In genomic region chr15:64693134-64693533, GRCh38 we compare ENCODE assay signal across 9 cellular contexts.
DNase-seq lines count a peak whose midpoint lies in the region; ATAC-seq and TF ChIP-seq lines count a peak whose summit lies in the region.
"Had no signal": no experiment of that assay in that cellular context is flagged by ENCODE, and none has a peak within 500 bp of the region (broad histone marks: within the 10 kb centered on the region; RNA-seq: fewer than 3 reads in every experiment).

No MANE protein-coding gene starts in this region.

- H3K23ac ChIP-seq in mesendoderm (ENCODE audit: low read length): no peak overlapping the region

- 6% methylated on average over 5 of the region's 5 CpGs for WGBS in prostate gland
- WGBS in mesendoderm (ENCODE audit: extremely low coverage, insufficient coverage, low lambda C conversion rate): no CpG with 5 or more reads among the region's 5 CpGs

- no peak overlapping the region for H3K4me3 ChIP-seq in fibroblast of villous mesenchyme (ENCODE audit: low read depth, low read length)
- no peak overlapping the region for H3K4me3 ChIP-seq in prostate gland
- H3K4me3 ChIP-seq in mesendoderm (ENCODE audit: low read length): no peak overlapping the region

- intact Hi-C loops in prostate gland (cut with DNase I): no loop called here

- no peak overlapping the region for H4K8ac ChIP-seq in mesendoderm (ENCODE audit: low read depth, low read length)

- no peak overlapping the region for H2BK5ac ChIP-seq in mesendoderm (ENCODE audit: low read length)

- H4K5ac ChIP-seq in mesendoderm (ENCODE audit: low read length): no peak overlapping the region

- no peak overlapping the region for H3K56ac ChIP-seq in mesendoderm (ENCODE audit: low read length)

- H3K4ac ChIP-seq in mesendoderm (ENCODE audit: low read depth, low read length): no peak overlapping the region

- no peak overlapping the region for H2AK5ac ChIP-seq in mesendoderm (ENCODE audit: low read length)

- H2BK15ac ChIP-seq in mesendoderm (replicated peaks; ENCODE audit: low read depth): no peak overlapping the region

- TF ChIP-seq CTCF in fibroblast of villous mesenchyme (IDR thresholded peaks at IDR 0.05; ENCODE audit: insufficient read depth, low read depth, low read length): no peak
- no peak for TF ChIP-seq CTCF in prostate gland (IDR thresholded peaks at IDR 0.05)

- ATAC-seq in HG02642 (IDR thresholded peaks at IDR 0.05; ENCODE audit: poor library complexity, unreplicated experiment): no peak

- H3K4me1 ChIP-seq in prostate gland (replicated peaks) (peaks cover 9% of the 10 kb centered on the region), mesendoderm (ENCODE audit: control insufficient read depth, low read depth, low read length) (peaks cover 8% of the 10 kb centered on the region)

- DNase-seq in EH (ENCODE audit: low read depth) (peak; percentile 87), RKO (ENCODE audit: low spot score) (peak; percentile 50), fibroblast of villous mesenchyme (ENCODE audit: low read depth) (peak; percentile 83), prostate gland (ENCODE audit: low spot score) (peak; percentile 28), mesendoderm (no peak), NCI-H2107 treated with DMSO at 0.1 percent for 48 hours (lab: John Stamatoyannopoulos, UW; ENCODE audit: unreplicated experiment) (no peak), NCI-H128 (lab: John Stamatoyannopoulos, UW; ENCODE audit: unreplicated experiment) (no peak)
- DNase-seq: foreskin melanocyte had no signal

- H3K36me3 ChIP-seq in prostate gland (peaks cover 0 to 9% of the 10 kb centered on the region in 2 donors), mesendoderm (ENCODE audit: control insufficient read depth, insufficient read depth, low read length) (peaks cover 22% of the 10 kb centered on the region)

- H3K9ac ChIP-seq in mesendoderm (ENCODE audit: low read length): no peak overlapping the region

- no peak overlapping the region for H3K18ac ChIP-seq in mesendoderm (ENCODE audit: low read length)

- peak overlapping the region; percentile 30 to 35 for H3K27ac ChIP-seq in prostate gland
- H3K27ac ChIP-seq in mesendoderm (ENCODE audit: low read depth, low read length): no peak overlapping the region

- peaks cover 30% of the 10 kb centered on the region for H3K79me2 ChIP-seq in mesendoderm (ENCODE audit: control insufficient read depth, insufficient read depth, low read length)

- H3K27me3 ChIP-seq in prostate gland (replicated peaks; ENCODE audit: insufficient read depth) (no peaks in the 10 kb centered on the region), mesendoderm (ENCODE audit: insufficient read depth, low read length, poor library complexity) (no peaks in the 10 kb centered on the region)

- H3K79me1 ChIP-seq in mesendoderm (ENCODE audit: low read length): peaks cover 21% of the 10 kb centered on the region

- TF ChIP-seq POLR2A in prostate gland (IDR thresholded peaks at IDR 0.05): no peak

- no peaks in the 10 kb centered on the region for H3K9me3 ChIP-seq in prostate gland

- no peak overlapping the region for H3K4me2 ChIP-seq in mesendoderm (ENCODE audit: low read length)

- H2BK120ac ChIP-seq in mesendoderm (ENCODE audit: low read depth, low read length): no peak overlapping the region

Comparison
In these comparisons a context has a peak if more than half of its experiments do, and no peak if none do; other contexts are left out.
1. DNase-seq: peak in EH (single experiment), RKO (single experiment), fibroblast of villous mesenchyme (single experiment) and prostate gland (single experiment); none in mesendoderm (single experiment), NCI-H2107 treated with DMSO at 0.1 percent for 48 hours (single experiment) and NCI-H128 (single experiment).